2 cellular contexts compared by ENCODE assay signal in genomic region chr4:165208741-165209388, GRCh38.
TF ChIP-seq lines count a peak whose summit lies in the region.

No MANE protein-coding gene starts in this region.

TF ChIP-seq in IMR-90, 13 proteins besides CTCF, POLR2A, EP300 and RAD21:
- TF ChIP-seq USF2 (IDR thresholded peaks at IDR 0.05; ENCODE audit: low read depth, low read length) (no peak), RFX5 (IDR thresholded peaks at IDR 0.05; ENCODE audit: low read depth, low read length) (no peak), MXI1 (IDR thresholded peaks at IDR 0.05; ENCODE audit: borderline replicate concordance, low read depth, low read length) (no peak), SMC3 (IDR thresholded peaks at IDR 0.05; ENCODE audit: low read depth, low read length) (no peak)

TF ChIP-seq in HepG2, 621 proteins besides CTCF, POLR2A, EP300 and RAD21:
- TF ChIP-seq ZNF605 (CRISPR knock-in tag; IDR thresholded peaks at IDR 0.05) (no peak), SKI (IDR thresholded peaks at IDR 0.05; ENCODE audit: partially characterized antibody) (no peak), SYNCRIP (IDR thresholded peaks at IDR 0.05; ENCODE audit: insufficient read depth, low read depth, low read length) (no peak)
